ENCODE assay signal across 9 cellular contexts in the genomic region with DNA sequence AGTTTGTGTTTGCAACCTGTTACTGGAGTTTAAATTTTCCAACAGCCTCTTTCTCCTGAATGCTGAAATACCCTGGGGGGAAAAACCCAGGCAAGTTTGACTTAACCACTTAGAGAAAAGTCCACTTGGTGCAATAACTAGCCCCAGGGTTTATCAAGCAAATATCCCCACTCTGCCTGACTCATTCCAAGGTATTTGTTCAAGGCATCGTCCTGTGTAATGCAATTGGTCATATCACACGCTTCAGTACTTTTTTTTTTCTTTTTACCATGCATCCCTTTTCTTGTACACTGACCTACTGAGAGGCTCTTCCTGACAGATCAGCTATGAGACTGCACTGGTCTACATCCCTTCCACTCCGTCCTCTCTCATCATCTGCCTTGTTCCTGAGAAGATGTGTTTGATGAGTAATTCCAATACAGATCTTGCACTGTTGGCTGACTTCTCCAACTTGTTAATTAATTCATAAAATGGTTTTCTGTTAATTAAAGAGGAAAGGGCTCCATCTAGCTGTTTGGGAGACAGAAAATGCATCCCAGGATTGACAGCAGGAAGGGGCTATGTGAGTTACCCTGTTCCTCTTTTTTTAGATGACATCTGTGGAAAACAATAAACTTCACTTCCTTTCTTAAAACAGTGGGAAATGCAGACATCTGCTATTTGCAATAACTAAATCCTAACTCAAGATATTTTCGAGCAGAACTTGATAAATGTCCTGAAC.
DNase-seq lines count a peak whose midpoint lies in the region.
"Had no signal": no experiment of that assay in that cellular context is flagged by ENCODE, and none has a peak within 500 bp of the region (broad histone marks: within the 10 kb centered on the region; RNA-seq: fewer than 3 reads in every experiment).

No MANE protein-coding gene starts in this region.

- H2BK120ac ChIP-seq in trophoblast cell (ENCODE audit: insufficient read depth, low read length, poor library complexity), result no peak overlapping the region

- H3K4me2 ChIP-seq in trophoblast cell (ENCODE audit: low read length), result no peak overlapping the region
- H3K4me2 ChIP-seq: KMS-11 had no signal

- no peak overlapping the region for H4K91ac ChIP-seq in trophoblast cell (ENCODE audit: low read depth, low read length)

- H3K4me1 ChIP-seq in trophoblast cell (ENCODE audit: control insufficient read depth in 1 of 2, insufficient read depth in 2 of 2, low read length in 2 of 2), result peaks cover 13 to 19% of the 10 kb centered on the region in 2 experiments

- H3K4me3 Mint-ChIP-seq in dendritic cell treated with granulocyte-macrophage colony-stimulating factor and Interleukin-4, amounts not matched to agents 40 ng/mL and 50 ng/mL, for 4 days, result no peak overlapping the region

- no peaks in the 10 kb centered on the region for H3K27me3 Mint-ChIP-seq in dendritic cell treated with granulocyte-macrophage colony-stimulating factor and Interleukin-4, amounts not matched to agents 40 ng/mL and 50 ng/mL, for 4 days

- H4K8ac ChIP-seq in trophoblast cell (ENCODE audit: low read depth, low read length), result no peak overlapping the region

- H3K27ac Mint-ChIP-seq in dendritic cell treated with granulocyte-macrophage colony-stimulating factor and Interleukin-4, amounts not matched to agents 40 ng/mL and 50 ng/mL, for 4 days, result peak overlapping the region; percentile 44

- no peak overlapping the region for H2BK5ac ChIP-seq in trophoblast cell (ENCODE audit: low read depth, low read length, poor library complexity)

- no peaks in the 10 kb centered on the region for H3K9me3 Mint-ChIP-seq in dendritic cell treated with granulocyte-macrophage colony-stimulating factor and Interleukin-4, amounts not matched to agents 40 ng/mL and 50 ng/mL, for 4 days

- H4K12ac ChIP-seq in trophoblast cell (ENCODE audit: low read depth, low read length), result no peak overlapping the region

- intact Hi-C loops in dendritic cell treated with granulocyte-macrophage colony-stimulating factor and Interleukin-4, amounts not matched to agents 40 ng/mL and 50 ng/mL, for 4 days (cut with micrococcal nuclease), result loop anchor here (10.0 kb wide), 1 partner anchor 854 kb away; no protein-coding TSS in a partner anchor
- intact Hi-C loops in head of caudate nucleus (cut with DNase I), result no loop called here
- intact Hi-C loops in posterior cingulate gyrus (cut with DNase I), result no loop called here

- H3K4me1 Mint-ChIP-seq in dendritic cell treated with granulocyte-macrophage colony-stimulating factor and Interleukin-4, amounts not matched to agents 40 ng/mL and 50 ng/mL, for 4 days (ENCODE audit: low read depth), result peaks cover 14% of the 10 kb centered on the region

- peaks cover 3% of the 10 kb centered on the region for H3K9me3 ChIP-seq in trophoblast cell (ENCODE audit: insufficient read depth, low read depth, low read length)

- no peak overlapping the region for H3K27ac ChIP-seq in trophoblast cell (ENCODE audit: low read depth, low read length)
- H3K27ac ChIP-seq: KMS-11 had no signal

- DNase-seq in GF-D8 (lab: John Stamatoyannopoulos, UW), result peak; percentile 26
- DNase-seq in NOMO-1 treated with DMSO at 0.1 percent for 48 hours (lab: John Stamatoyannopoulos, UW; ENCODE audit: unreplicated experiment), result peak; percentile 61
- DNase-seq in trophoblast cell, result peak; percentile 86 to 99
- DNase-seq in head of caudate nucleus, result no peak
- DNase-seq in posterior cingulate gyrus, result no peak
- DNase-seq in DMS114 treated with DMSO at 0.1 percent for 48 hours (lab: John Stamatoyannopoulos, UW; ENCODE audit: unreplicated experiment), result no peak
- DNase-seq: activated effector memory CD4-positive, alpha-beta T cell treated with anti-CD3 and anti-CD28 coated beads, Interleukin-2, amount 50 U/mL, for 16 hours had no signal

- H3K27me3 ChIP-seq in trophoblast cell (ENCODE audit: insufficient read depth, low read length), result no peaks in the 10 kb centered on the region

- H3K9ac ChIP-seq in trophoblast cell (ENCODE audit: low read length), result no peak overlapping the region
- H3K9ac ChIP-seq: KMS-11 had no signal

- H3K36me3 Mint-ChIP-seq in dendritic cell treated with granulocyte-macrophage colony-stimulating factor and Interleukin-4, amounts not matched to agents 40 ng/mL and 50 ng/mL, for 4 days (ENCODE audit: low read depth), result no peaks in the 10 kb centered on the region

- H3K79me1 ChIP-seq in trophoblast cell (ENCODE audit: low read length), result peaks cover 7% of the 10 kb centered on the region

- peaks cover 3% of the 10 kb centered on the region for H3K79me2 ChIP-seq in trophoblast cell (ENCODE audit: control insufficient read depth, insufficient read depth, low read length, poor library complexity)

- H3K23ac ChIP-seq in trophoblast cell (ENCODE audit: low read length), result no peak overlapping the region

- H3K4ac ChIP-seq in trophoblast cell (ENCODE audit: low read depth, low read length), result no peak overlapping the region

- no CpG with 5 or more reads among the region's 4 CpGs for WGBS in trophoblast cell (ENCODE audit: extremely low coverage, insufficient coverage, insufficient read length)

- H2BK12ac ChIP-seq in trophoblast cell (ENCODE audit: low read length), result no peak overlapping the region

- H3K4me3 ChIP-seq in trophoblast cell (ENCODE audit: low read depth, low read length), result no peak overlapping the region

- H3K36me3 ChIP-seq in trophoblast cell (ENCODE audit: control insufficient read depth in 1 of 2, insufficient read depth in 2 of 2, low read length in 2 of 2), result no peaks in the 10 kb centered on the region

- H3K14ac ChIP-seq in trophoblast cell (ENCODE audit: low read length), result no peak overlapping the region

- H2AFZ ChIP-seq in trophoblast cell (ENCODE audit: insufficient read depth, low read length, poor library complexity), result no peak overlapping the region

- H2AK5ac ChIP-seq in trophoblast cell (ENCODE audit: low read length), result no peak overlapping the region

- no peak overlapping the region for H3K18ac ChIP-seq in trophoblast cell (ENCODE audit: low read length)

Comparison
In these comparisons a context has a peak if more than half of its experiments do, and no peak if none do; other contexts are left out.
1. DNase-seq: peak in GF-D8 (single experiment), NOMO-1 treated with DMSO at 0.1 percent for 48 hours (single experiment) and trophoblast cell (2 of 2); none in head of caudate nucleus (0 of 42), posterior cingulate gyrus (0 of 10) and DMS114 treated with DMSO at 0.1 percent for 48 hours (single experiment).